25 cellular contexts compared by ENCODE assay signal in genomic region chr5:2160811-2161210, GRCh38.
"Had no signal": no experiment of that assay in that cellular context is flagged by ENCODE, and none has a peak within 500 bp of the region (broad histone marks: within the 10 kb centered on the region; RNA-seq: fewer than 3 reads in every experiment).

No MANE protein-coding gene starts in this region.

- ATAC-seq: naive thymus-derived CD8-positive, alpha-beta T cell; natural killer cell treated with Interleukin-12 subunit alpha and Interleukin-12 subunit beta and Interleukin-15 and Interleukin-18, amount 100 ng/mL, for 72 hours; pancreas; psoas muscle; right cardiac atrium; right lobe of liver; stimulated activated memory B cell treated with anti-CD40 and anti-IgM and Interleukin-4, amounts not matched to agents 10 μg/mL and 1 μg/mL and 100 μg/mL, for 72 hours; upper lobe of right lung had no signal

- H3K27me3 ChIP-seq: neutrophil, pancreas, right lobe of liver, sigmoid colon, thyroid gland, tibial nerve, vagina had no signal

- H3K4me1 ChIP-seq: pancreas, psoas muscle, right lobe of liver, sigmoid colon, stomach, thyroid gland, tibial nerve, upper lobe of right lung, vagina had no signal

- H3K27ac ChIP-seq: neutrophil, pancreas, psoas muscle, right lobe of liver, sigmoid colon, stomach, thoracic aorta, thyroid gland, tibial nerve, upper lobe of right lung, vagina had no signal

- DNase-seq: naive B cell; naive thymus-derived CD8-positive, alpha-beta T cell; nephron progenitor cell; nucleus accumbens; pancreas; psoas muscle; right cardiac atrium; sigmoid colon; small intestine; stimulated activated CD4-positive, alpha-beta T cell treated with anti-CD3 and anti-CD28 coated beads, Interleukin-12 subunit alpha, Interleukin-12 subunit beta, amount 100 ng/mL, for 4 hours; stimulated activated CD4-positive, alpha-beta T cell treated with anti-CD3 and anti-CD28 coated beads, Interleukin-1b, Interleukin-23, amount 100 ng/mL, for 48 hours; stimulated activated CD4-positive, alpha-beta T cell treated with anti-CD3 and anti-CD28 coated beads, Interleukin-4, amount 100 ng/mL, for 1 hour; stimulated activated CD4-positive, alpha-beta T cell treated with anti-CD3 and anti-CD28 coated beads, Interleukin-4, amount 100 ng/mL, for 4 hours; stimulated activated CD8-positive, alpha-beta memory T cell treated with anti-CD3 and anti-CD28 coated beads, Interleukin-4, amount 100 ng/mL, for 48 hours; stimulated activated naive CD4-positive, alpha-beta T cell treated with Interleukin-2 at 50 U/mL for 16 hours; stomach; thyroid gland; upper lobe of right lung had no signal

- H3K36me3 ChIP-seq: neutrophil, pancreas, right lobe of liver, sigmoid colon, stomach, thoracic aorta, thyroid gland, tibial nerve, upper lobe of right lung, vagina had no signal

- H3K9me3 ChIP-seq: neutrophil, pancreas, psoas muscle, right lobe of liver, sigmoid colon, stomach, thoracic aorta, thyroid gland, upper lobe of right lung, vagina had no signal

- H3K4me3 ChIP-seq: pancreas, psoas muscle, right lobe of liver, sigmoid colon, stomach, thoracic aorta, thyroid gland, tibial nerve, upper lobe of right lung, vagina had no signal
